9 cellular contexts compared by ENCODE assay signal in the genomic region with DNA sequence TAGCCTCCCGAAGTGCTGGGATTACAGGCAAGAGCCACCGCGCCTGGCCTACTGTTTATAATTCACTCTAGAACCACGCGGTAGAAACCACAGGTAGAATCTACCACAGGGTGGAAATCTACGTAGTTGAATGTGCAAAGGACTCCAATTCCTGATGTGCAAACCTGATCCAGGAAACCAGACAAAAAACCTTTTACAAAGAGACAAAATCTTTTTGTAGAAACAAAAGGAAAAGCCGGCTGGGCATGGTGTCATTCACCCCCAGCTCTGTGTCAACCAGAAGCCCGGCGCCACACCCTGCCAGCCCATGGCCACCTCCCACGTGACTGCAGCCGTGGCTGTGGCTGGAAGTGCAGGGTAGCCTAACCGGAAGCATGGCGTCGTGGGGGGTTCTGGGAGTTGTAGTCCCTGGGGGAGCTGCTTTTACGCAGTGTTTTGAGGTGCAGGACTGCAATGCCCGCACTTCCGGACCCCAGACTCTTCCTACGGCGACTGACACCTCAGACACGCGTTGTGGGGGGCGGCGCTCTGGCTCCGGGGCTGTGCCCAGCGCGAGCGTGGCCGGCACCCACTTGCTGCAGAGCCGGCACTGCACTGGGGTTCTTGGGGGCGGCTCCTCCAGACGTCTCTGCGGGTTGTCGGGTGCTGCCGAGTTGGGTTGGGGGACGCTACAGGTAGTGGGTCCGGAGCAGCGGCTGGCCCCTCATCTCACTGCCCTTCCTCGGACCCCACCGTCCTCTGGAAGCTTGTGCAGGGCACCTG. TPM values are rescaled to one million over a fixed set of nuclear protein-coding genes. Genes with fewer than 3 reads are reported as not detected.
DNase-seq lines count a peak whose midpoint lies in the region; ATAC-seq and TF ChIP-seq lines count a peak whose summit lies in the region.
"Had no signal": no experiment of that assay in that cellular context is flagged by ENCODE, and none has a peak within 500 bp of the region (broad histone marks: within the 10 kb centered on the region; RNA-seq: fewer than 3 reads in every experiment).

No MANE protein-coding gene starts in this region.

- H3K36me3 Mint-ChIP-seq in activated CD4-positive, alpha-beta T cell treated with anti-CD3 and anti-CD28 coated beads for 36 hours (ENCODE audit: low read depth), result no peaks in the 10 kb centered on the region

- POLR2A ChIA-PET in BJ (lab: Charles Lee), result interaction anchor here (0.7 kb wide), 1 partner anchor 171 kb away, joined by 3 read pairs; no protein-coding TSS in a partner anchor
- POLR2A ChIA-PET in activated CD4-positive, alpha-beta T cell treated with anti-CD3 and anti-CD28 coated beads for 36 hours (lab: Charles Lee), result interaction anchor here (0.8 kb wide), 1 partner anchor 122 kb away, joined by 3 read pairs; no protein-coding TSS in a partner anchor

- peak overlapping the region; percentile 89 for H3K27ac Mint-ChIP-seq in activated CD4-positive, alpha-beta T cell treated with anti-CD3 and anti-CD28 coated beads for 36 hours

- CTCF ChIA-PET in BJ (lab: Yijun Ruan, JAX), result no interaction called here
- CTCF ChIA-PET in activated CD4-positive, alpha-beta T cell treated with anti-CD3 and anti-CD28 coated beads for 36 hours (lab: Charles Lee), result interaction anchor here (0.6 to 1.5 kb wide), 8 partner anchors 13 to 1049 kb away, joined by 3 to 5 read pairs (median 4); a partner anchor contains a TSS

- peaks cover 29% of the 10 kb centered on the region for H3K4me1 Mint-ChIP-seq in activated CD4-positive, alpha-beta T cell treated with anti-CD3 and anti-CD28 coated beads for 36 hours

- no peaks in the 10 kb centered on the region for H3K36me3 ChIP-seq in BJ (ENCODE audit: control insufficient read depth, insufficient read depth, low read length)

- H3K4me3 Mint-ChIP-seq in activated CD4-positive, alpha-beta T cell treated with anti-CD3 and anti-CD28 coated beads for 36 hours, result peak overlapping the region; percentile 74

- H3K9me3 Mint-ChIP-seq in activated CD4-positive, alpha-beta T cell treated with anti-CD3 and anti-CD28 coated beads for 36 hours (ENCODE audit: low read depth), result no peaks in the 10 kb centered on the region

- DNase-seq in BJ (ENCODE audit: low read depth) (peak; percentile 37), GM19238 (ENCODE audit: insufficient read length, low spot score) (peak; percentile 94), NCI-H510A (lab: John Stamatoyannopoulos, UW) (peak; percentile 90)
- peak; percentile 99 for DNase-seq in activated CD4-positive, alpha-beta T cell treated with anti-CD3 and anti-CD28 coated beads for 36 hours
- DNase-seq in stimulated activated CD4-positive, alpha-beta T cell treated with anti-CD3 and anti-CD28 coated beads, Interleukin-1b, Interleukin-23, amount 100 ng/mL, for 24 hours (ENCODE audit: low read depth in 4 of 4, low spot score in 1 of 4), result peak; percentile 82 to 96 (median 92)

- H3K27me3 ChIP-seq in BJ (ENCODE audit: control insufficient read depth, insufficient read depth, low read length) (no peaks in the 10 kb centered on the region), layer of hippocampus (ENCODE audit: control insufficient read depth, insufficient read depth, low read length) (no peaks in the 10 kb centered on the region)

- H3K4me3 ChIP-seq in BJ (ENCODE audit: low read depth, low read length), result peak overlapping the region; percentile 72

- intact Hi-C loops in activated CD4-positive, alpha-beta T cell treated with anti-CD3 and anti-CD28 coated beads for 36 hours (cut with DNase I, micrococcal nuclease), result loop anchor here (1.0 to 5.0 kb wide), 3 partner anchors 42 to 186 kb away; a partner anchor contains a TSS

- ATAC-seq in HG03439 (IDR thresholded peaks at IDR 0.05; ENCODE audit: unreplicated experiment), result peak; percentile 99
- peak; percentile 94 for ATAC-seq in activated CD4-positive, alpha-beta T cell treated with anti-CD3 and anti-CD28 coated beads for 36 hours

- H3K27ac ChIP-seq in cingulate gyrus (ENCODE audit: low read depth, low read length) (peak overlapping the region; percentile 85), layer of hippocampus (ENCODE audit: low read depth, low read length) (peak overlapping the region; percentile 46)

- no peaks in the 10 kb centered on the region for H3K27me3 Mint-ChIP-seq in activated CD4-positive, alpha-beta T cell treated with anti-CD3 and anti-CD28 coated beads for 36 hours

- TF ChIP-seq CTCF in BJ (IDR thresholded peaks at IDR 0.05; ENCODE audit: insufficient read depth, low read depth, low read length), result no peak; the same call in 1 of the 2 replicates

RNA-seq across cellular contexts. Expression of a gene that starts 41.5 kb away (rescaled TPM):
- 27.2 and 33.0 TPM in 2 replicates for polyA plus RNA-seq in BJ (2011; rRNA removed)
- polyA minus RNA-seq in BJ (2011; rRNA and poly(A)+ RNA removed), result 32.0 and 41.2 TPM in 2 replicates
- total RNA-seq in activated CD4-positive, alpha-beta T cell treated with anti-CD3 and anti-CD28 coated beads for 36 hours, result 10 to 100 TPM; 37.2 to 41.1 TPM

RNA-seq across cellular contexts. Expression of a gene that starts 57.7 kb away (rescaled TPM):
- not detected in 2 replicates for polyA plus RNA-seq in BJ (2011; rRNA removed)
- not detected in 2 replicates for polyA minus RNA-seq in BJ (2011; rRNA and poly(A)+ RNA removed)
- total RNA-seq in activated CD4-positive, alpha-beta T cell treated with anti-CD3 and anti-CD28 coated beads for 36 hours, result not detected
- total RNA-seq: subcutaneous adipose tissue had no signal

Comparison
In these comparisons a context has a peak if more than half of its experiments do, and no peak if none do; other contexts are left out.
1. Peak in every context shown above with its lines: DNase-seq, ATAC-seq, H3K4me3 ChIP-seq and H3K27ac ChIP-seq.
2. DNase-seq: peak in every context shown above with its lines; median percentile 99 in activated CD4-positive, alpha-beta T cell treated with anti-CD3 and anti-CD28 coated beads for 36 hours; 94 in GM19238; 92 in stimulated activated CD4-positive, alpha-beta T cell treated with anti-CD3 and anti-CD28 coated beads, Interleukin-1b, Interleukin-23, amount 100 ng/mL, for 24 hours; 90 in NCI-H510A; 37 in BJ.